Comparison of ENCODE assay signal across 25 cellular contexts in genomic region chr2:127475788-127476187, GRCh38. TPM values are rescaled to one million over a fixed set of nuclear protein-coding genes. Genes with fewer than 3 reads are reported as not detected.
DNase-seq lines count a peak whose midpoint lies in the region; ATAC-seq, FAIRE-seq and TF ChIP-seq lines count a peak whose summit lies in the region.
"Had no signal": no experiment of that assay in that cellular context is flagged by ENCODE, and none has a peak within 500 bp of the region (broad histone marks: within the 10 kb centered on the region; RNA-seq: fewer than 3 reads in every experiment).

No MANE protein-coding gene starts in this region.

- no peaks in the 10 kb centered on the region for H3K27me3 Mint-ChIP-seq in activated T-cell treated with anti-CD3 and anti-CD28 coated beads, Interleukin-2, amount 50 U/mL, for 72 hours (ENCODE audit: low read depth)
- no peaks in the 10 kb centered on the region for H3K27me3 Mint-ChIP-seq in activated T-helper 1 cell treated with anti-CD3 and anti-CD28 coated beads, Interleukin-12 subunit alpha, Interleukin-12 subunit beta, Interleukin-2, Interleukin-4 antibody, amounts not matched to agents 30 ng/mL and 10 ng/mL and 1 ng/mL, durations not matched to agents 14 hours and 24 hours and 36 hours (ENCODE audit: insufficient read depth)
- H3K27me3 Mint-ChIP-seq: CD4-positive, alpha-beta memory T cell; CD4-positive, CD25-positive, alpha-beta regulatory T cell had no signal

- CTCF ChIA-PET in endothelial cell of umbilical vein (lab: Charles Lee) = interaction anchor here (1.2 to 1.4 kb wide), 2 partner anchors 136 to 151 kb away, joined by 3 to 6 read pairs; no protein-coding TSS in a partner anchor

- H3K79me2 ChIP-seq in endothelial cell of umbilical vein (ENCODE audit: control insufficient read depth, insufficient read depth, low read length) = no peaks in the 10 kb centered on the region

- DNase-seq in activated T-cell treated with anti-CD3 and anti-CD28 coated beads, Interleukin-2, amount 50 U/mL, for 72 hours = no peak
- no peak for DNase-seq in activated T-cell treated with anti-CD3 and anti-CD28 coated beads, Interleukin-2, amount 50 U/mL, for 48 hours
- no peak for DNase-seq in GM12892 (ENCODE audit: insufficient read length)
- no peak for DNase-seq in activated T-helper 1 cell treated with anti-CD3 and anti-CD28 coated beads, Interleukin-12 subunit alpha, Interleukin-12 subunit beta, Interleukin-2, Interleukin-4 antibody, amounts not matched to agents 30 ng/mL and 10 ng/mL and 1 ng/mL, durations not matched to agents 14 hours and 24 hours and 36 hours (ENCODE audit: low spot score)
- no peak for DNase-seq in endothelial cell of umbilical vein (ENCODE audit: low read depth, low spot score)
- no peak for DNase-seq in kidney
- DNase-seq in OCI-M2 (lab: John Stamatoyannopoulos, UW; ENCODE audit: unreplicated experiment) = no peak
- DNase-seq in stimulated activated CD8-positive, alpha-beta memory T cell treated with anti-CD3 and anti-CD28 coated beads, Interleukin-4, amount 100 ng/mL, for 48 hours = no peak
- DNase-seq: ACHN; BE2C; C1 segment of cervical spinal cord; CD4-positive, alpha-beta memory T cell; CD4-positive, CD25-positive, alpha-beta regulatory T cell; CD8-positive, alpha-beta memory T cell; COR-L47; DMS79 treated with DMSO at 0.1 percent for 48 hours; GF-D8 had no signal

- TF ChIP-seq CTCF in endothelial cell of umbilical vein (IDR thresholded peaks at IDR 0.05; ENCODE audit: extremely low read depth in 1 of 2, insufficient read depth in 1 of 2, low read depth in 1 of 2, low read length in 2 of 2) (no peak), kidney (IDR thresholded peaks at IDR 0.05; ENCODE audit: borderline replicate concordance, extremely low read depth, insufficient read depth) (no peak)

- TF ChIP-seq POLR2A in GM12892 (IDR thresholded peaks at IDR 0.05; ENCODE audit: low read depth, low read length) (no peak), endothelial cell of umbilical vein (IDR thresholded peaks at IDR 0.05; ENCODE audit: low read depth, low read length) (no peak)

- H3K4me3 ChIP-seq in endothelial cell of umbilical vein (replicated peaks in 1 of 3; ENCODE audit: insufficient read depth in 1 of 3, low read depth in 1 of 3, low read length in 3 of 3) (no peak overlapping the region), kidney (ENCODE audit: low read length in 2 of 2) (no peak overlapping the region)
- H3K4me3 ChIP-seq: A549, BLaER1 had no signal

- H3K27ac ChIP-seq in endothelial cell of umbilical vein (ENCODE audit: insufficient read depth, low read depth, low read length) (no peak overlapping the region), kidney (ENCODE audit: low read depth in 2 of 2, low read length in 2 of 2) (no peak overlapping the region)
- H3K27ac ChIP-seq: 22Rv1, A549, BLaER1 had no signal

- H3K9ac ChIP-seq in endothelial cell of umbilical vein (replicated peaks; ENCODE audit: extremely low read depth, insufficient read depth, low read length) (no peak overlapping the region), kidney (ENCODE audit: low read length in 2 of 2) (no peak overlapping the region)
- H3K9ac ChIP-seq: BLaER1 had no signal

- intact Hi-C loops in activated T-helper 1 cell treated with anti-CD3 and anti-CD28 coated beads, Interleukin-12 subunit alpha, Interleukin-12 subunit beta, Interleukin-2, Interleukin-4 antibody, amounts not matched to agents 30 ng/mL and 10 ng/mL and 1 ng/mL, durations not matched to agents 14 hours and 24 hours and 36 hours (cut with micrococcal nuclease) = loop anchor here (10.0 kb wide), 1 partner anchor 391 kb away; no protein-coding TSS in a partner anchor
- intact Hi-C loops in endothelial cell of umbilical vein (cut with micrococcal nuclease) = no loop called here
- intact Hi-C loops in kidney (cut with DNase I) = loop anchor here (5.0 kb wide), 1 partner anchor 153 kb away; no protein-coding TSS in a partner anchor

- no peaks in the 10 kb centered on the region for H3K4me1 ChIP-seq in endothelial cell of umbilical vein (ENCODE audit: control insufficient read depth, extremely low read depth, insufficient read depth, low read length)
- no peaks in the 10 kb centered on the region for H3K4me1 ChIP-seq in kidney (ENCODE audit: control insufficient read depth in 1 of 2, insufficient read depth in 1 of 2, low read depth in 1 of 2, low read length in 2 of 2)
- H3K4me1 ChIP-seq: BE2C, BLaER1 had no signal

- dilution Hi-C loops in endothelial cell of umbilical vein (cut with MboI; ENCODE audit: extremely low pct_ligation_motif_present, low sequenced_read_pairs) = no loop called here

- H3K36me3 Mint-ChIP-seq in activated T-cell treated with anti-CD3 and anti-CD28 coated beads, Interleukin-2, amount 50 U/mL, for 72 hours (ENCODE audit: insufficient read depth in 2 of 2) = peaks cover 11 to 15% of the 10 kb centered on the region in 2 donors
- peaks cover 15% of the 10 kb centered on the region for H3K36me3 Mint-ChIP-seq in activated T-helper 1 cell treated with anti-CD3 and anti-CD28 coated beads, Interleukin-12 subunit alpha, Interleukin-12 subunit beta, Interleukin-2, Interleukin-4 antibody, amounts not matched to agents 30 ng/mL and 10 ng/mL and 1 ng/mL, durations not matched to agents 14 hours and 24 hours and 36 hours (ENCODE audit: low read depth)

- peak overlapping the region; percentile 47 for H3K27ac Mint-ChIP-seq in activated T-cell treated with anti-CD3 and anti-CD28 coated beads, Interleukin-2, amount 50 U/mL, for 72 hours
- H3K27ac Mint-ChIP-seq in activated T-helper 1 cell treated with anti-CD3 and anti-CD28 coated beads, Interleukin-12 subunit alpha, Interleukin-12 subunit beta, Interleukin-2, Interleukin-4 antibody, amounts not matched to agents 30 ng/mL and 10 ng/mL and 1 ng/mL, durations not matched to agents 14 hours and 24 hours and 36 hours = peak overlapping the region; percentile 15
- H3K27ac Mint-ChIP-seq: CD14-positive monocyte; CD4-positive, alpha-beta memory T cell had no signal

- H3K4me2 ChIP-seq in endothelial cell of umbilical vein (ENCODE audit: insufficient read depth, low read length) = no peak overlapping the region
- H3K4me2 ChIP-seq: A549, BLaER1 had no signal

- no peak for ATAC-seq in activated T-cell treated with anti-CD3 and anti-CD28 coated beads, Interleukin-2, amount 50 U/mL, for 72 hours (replicated peaks in 1 of 2)
- ATAC-seq: A549 had no signal

- no peak overlapping the region for H3K4me3 Mint-ChIP-seq in activated T-cell treated with anti-CD3 and anti-CD28 coated beads, Interleukin-2, amount 50 U/mL, for 72 hours
- H3K4me3 Mint-ChIP-seq in activated T-helper 1 cell treated with anti-CD3 and anti-CD28 coated beads, Interleukin-12 subunit alpha, Interleukin-12 subunit beta, Interleukin-2, Interleukin-4 antibody, amounts not matched to agents 30 ng/mL and 10 ng/mL and 1 ng/mL, durations not matched to agents 14 hours and 24 hours and 36 hours = no peak overlapping the region
- H3K4me3 Mint-ChIP-seq: CD14-positive monocyte; CD4-positive, alpha-beta memory T cell; CD4-positive, CD25-positive, alpha-beta regulatory T cell; CD8-positive, alpha-beta memory T cell had no signal

- POLR2A ChIA-PET in endothelial cell of umbilical vein (lab: Charles Lee) = no interaction called here

- H2AFZ ChIP-seq in endothelial cell of umbilical vein (ENCODE audit: low read depth, low read length) = no peak overlapping the region

- H3K9me3 ChIP-seq in endothelial cell of umbilical vein (replicated peaks; ENCODE audit: control insufficient read depth, insufficient read depth, low read length) (no peaks in the 10 kb centered on the region), kidney (ENCODE audit: control insufficient read depth in 1 of 2, low read length in 2 of 2) (peaks cover 0 to 6% of the 10 kb centered on the region in 2 donors)
- H3K9me3 ChIP-seq: BE2C had no signal

- H4K20me1 ChIP-seq in endothelial cell of umbilical vein (replicated peaks; ENCODE audit: control insufficient read depth, extremely low read depth, insufficient read depth, low read length) = no peaks in the 10 kb centered on the region

- H3K36me3 ChIP-seq in endothelial cell of umbilical vein (ENCODE audit: control insufficient read depth in 2 of 2, extremely low read depth in 1 of 2, insufficient read depth in 2 of 2, low read length in 2 of 2) = peaks cover under 1 to 2% of the 10 kb centered on the region in 2 experiments
- H3K36me3 ChIP-seq in kidney (ENCODE audit: control insufficient read depth in 1 of 2, insufficient read depth in 2 of 2, low read length in 2 of 2) = peaks cover 0 to under 1% of the 10 kb centered on the region in 2 donors
- H3K36me3 ChIP-seq: BE2C had no signal

- no peaks in the 10 kb centered on the region for H3K9me1 ChIP-seq in endothelial cell of umbilical vein (replicated peaks; ENCODE audit: control insufficient read depth, extremely low read depth, insufficient read depth, low read length)

- peaks cover 7 to 8% of the 10 kb centered on the region in 2 donors for H3K9me3 Mint-ChIP-seq in activated T-cell treated with anti-CD3 and anti-CD28 coated beads, Interleukin-2, amount 50 U/mL, for 72 hours
- peaks cover 8% of the 10 kb centered on the region for H3K9me3 Mint-ChIP-seq in activated T-helper 1 cell treated with anti-CD3 and anti-CD28 coated beads, Interleukin-12 subunit alpha, Interleukin-12 subunit beta, Interleukin-2, Interleukin-4 antibody, amounts not matched to agents 30 ng/mL and 10 ng/mL and 1 ng/mL, durations not matched to agents 14 hours and 24 hours and 36 hours

- H3K27me3 ChIP-seq in endothelial cell of umbilical vein (ENCODE audit: control insufficient read depth in 2 of 2, insufficient read depth in 2 of 2, low read length in 2 of 2) = no peaks in the 10 kb centered on the region
- H3K27me3 ChIP-seq: BE2C, BLaER1 had no signal

- no peaks in the 10 kb centered on the region for H3K4me1 Mint-ChIP-seq in activated T-cell treated with anti-CD3 and anti-CD28 coated beads, Interleukin-2, amount 50 U/mL, for 72 hours (ENCODE audit: low read depth)
- H3K4me1 Mint-ChIP-seq in activated T-helper 1 cell treated with anti-CD3 and anti-CD28 coated beads, Interleukin-12 subunit alpha, Interleukin-12 subunit beta, Interleukin-2, Interleukin-4 antibody, amounts not matched to agents 30 ng/mL and 10 ng/mL and 1 ng/mL, durations not matched to agents 14 hours and 24 hours and 36 hours (ENCODE audit: low read depth) = no peaks in the 10 kb centered on the region
- H3K4me1 Mint-ChIP-seq: CD14-positive monocyte; CD8-positive, alpha-beta memory T cell had no signal

- TSS peak; percentile 1 for BruUV-seq in endothelial cell of umbilical vein (replicated peaks; lab: Mats Ljungman, UMichigan)

- peak; percentile 53 for FAIRE-seq in GM12892 (lab: Jason Lieb, UNC)
- FAIRE-seq in endothelial cell of umbilical vein (lab: Jason Lieb, UNC) = no peak
- no peak for FAIRE-seq in kidney (lab: Jason Lieb, UNC)
- FAIRE-seq: A549, G401.6, GM12891, GM18507 had no signal

RNA-seq across cellular contexts. Expression of gene IWS1, which starts 50.5 kb away (rescaled TPM):
- 10 to 100 TPM; 39.0 to 43.6 TPM for total RNA-seq in activated T-cell treated with anti-CD3 and anti-CD28 coated beads, Interleukin-2, amount 50 U/mL, for 72 hours
- 42.4 TPM for polyA plus RNA-seq in GM12892 (2012; ENCODE audit: missing spikeins)
- 52.3 and 57.6 TPM in 2 replicates for total RNA-seq in activated T-helper 1 cell treated with anti-CD3 and anti-CD28 coated beads, Interleukin-12 subunit alpha, Interleukin-12 subunit beta, Interleukin-2, Interleukin-4 antibody, amounts not matched to agents 30 ng/mL and 10 ng/mL and 1 ng/mL, durations not matched to agents 14 hours and 24 hours and 36 hours
- 44.9 and 51.0 TPM in 2 replicates for total RNA-seq in endothelial cell of umbilical vein
- polyA plus RNA-seq in endothelial cell of umbilical vein = 10.4 and 14.7 TPM in 2 replicates
- 30.2 and 32.8 TPM in 2 replicates for polyA plus RNA-seq in endothelial cell of umbilical vein (2011; cell fraction: cytosol; rRNA removed)
- polyA plus RNA-seq in endothelial cell of umbilical vein (2011; cell fraction: nucleus; rRNA removed) = 37.0 and 49.6 TPM in 2 replicates
- polyA plus RNA-seq in endothelial cell of umbilical vein (2012) = 49.2 and 59.4 TPM in 2 replicates
- 15.6 and 16.1 TPM in 2 replicates for polyA minus RNA-seq in endothelial cell of umbilical vein
- 20.5 TPM for polyA minus RNA-seq in endothelial cell of umbilical vein (2011; cell fraction: cytosol; rRNA and poly(A)+ RNA removed)
- polyA minus RNA-seq in endothelial cell of umbilical vein (2011; cell fraction: nucleus; rRNA and poly(A)+ RNA removed) = 21.5 and 26.4 TPM in 2 replicates
- 35.8 TPM for total RNA-seq in kidney
- 29.8 TPM for polyA plus RNA-seq in kidney (ENCODE audit: insufficient read depth, low read depth, low replicate concordance)

RNA-seq across cellular contexts. Expression of gene PROC, which starts 57.6 kb away (rescaled TPM):
- total RNA-seq in activated T-cell treated with anti-CD3 and anti-CD28 coated beads, Interleukin-2, amount 50 U/mL, for 72 hours = under 1 TPM in 1 of 2 donors, not detected in 1; 0.42 TPM
- not detected for polyA plus RNA-seq in GM12892 (2012; ENCODE audit: missing spikeins)
- total RNA-seq in activated T-helper 1 cell treated with anti-CD3 and anti-CD28 coated beads, Interleukin-12 subunit alpha, Interleukin-12 subunit beta, Interleukin-2, Interleukin-4 antibody, amounts not matched to agents 30 ng/mL and 10 ng/mL and 1 ng/mL, durations not matched to agents 14 hours and 24 hours and 36 hours = 0.29 TPM in 2 replicates
- total RNA-seq in endothelial cell of umbilical vein (not detected in 2 replicates), kidney (5.9 TPM)
- polyA plus RNA-seq in endothelial cell of umbilical vein (0.06 TPM in 1 of 2 replicates, not detected in the other), kidney (ENCODE audit: insufficient read depth, low read depth, low replicate concordance) (51.0 TPM)
- not detected in 2 replicates for polyA plus RNA-seq in endothelial cell of umbilical vein (2011; cell fraction: cytosol; rRNA removed)
- polyA plus RNA-seq in endothelial cell of umbilical vein (2011; cell fraction: nucleus; rRNA removed) = 0.18 TPM in 1 of 2 replicates, not detected in the other
- polyA plus RNA-seq in endothelial cell of umbilical vein (2012) = 0.13 TPM in 1 of 2 replicates, not detected in the other
- polyA minus RNA-seq in endothelial cell of umbilical vein = not detected in 2 replicates
- not detected for polyA minus RNA-seq in endothelial cell of umbilical vein (2011; cell fraction: cytosol; rRNA and poly(A)+ RNA removed)
- not detected in 2 replicates for polyA minus RNA-seq in endothelial cell of umbilical vein (2011; cell fraction: nucleus; rRNA and poly(A)+ RNA removed)
- total RNA-seq: CD4-positive, alpha-beta memory T cell; CD4-positive, CD25-positive, alpha-beta regulatory T cell had no signal
- polyA plus RNA-seq: AG04450; CD14-positive monocyte; CD4-positive, alpha-beta memory T cell; CD8-positive, alpha-beta memory T cell had no signal

RNA-seq across cellular contexts. Expression of gene MYO7B, which starts 59.7 kb away (rescaled TPM):
- under 1 TPM; 0.50 to 0.79 TPM for total RNA-seq in activated T-cell treated with anti-CD3 and anti-CD28 coated beads, Interleukin-2, amount 50 U/mL, for 72 hours
- polyA plus RNA-seq in GM12892 (2012; ENCODE audit: missing spikeins) = 1.2 TPM
- 0.10 and 0.12 TPM in 2 replicates for total RNA-seq in activated T-helper 1 cell treated with anti-CD3 and anti-CD28 coated beads, Interleukin-12 subunit alpha, Interleukin-12 subunit beta, Interleukin-2, Interleukin-4 antibody, amounts not matched to agents 30 ng/mL and 10 ng/mL and 1 ng/mL, durations not matched to agents 14 hours and 24 hours and 36 hours
- 0.09 TPM in 1 of 2 replicates, not detected in the other for total RNA-seq in endothelial cell of umbilical vein
- 0.17 and 0.18 TPM in 2 replicates for polyA plus RNA-seq in endothelial cell of umbilical vein
- 0.17 and 0.28 TPM in 2 replicates for polyA plus RNA-seq in endothelial cell of umbilical vein (2011; cell fraction: cytosol; rRNA removed)
- polyA plus RNA-seq in endothelial cell of umbilical vein (2011; cell fraction: nucleus; rRNA removed) = 0.20 and 0.45 TPM in 2 replicates
- polyA plus RNA-seq in endothelial cell of umbilical vein (2012) = 0.11 and 0.29 TPM in 2 replicates
- 0.13 and 0.34 TPM in 2 replicates for polyA minus RNA-seq in endothelial cell of umbilical vein
- not detected for polyA minus RNA-seq in endothelial cell of umbilical vein (2011; cell fraction: cytosol; rRNA and poly(A)+ RNA removed)
- polyA minus RNA-seq in endothelial cell of umbilical vein (2011; cell fraction: nucleus; rRNA and poly(A)+ RNA removed) = 0.19 and 0.29 TPM in 2 replicates
- 11.0 TPM for total RNA-seq in kidney
- 22.2 TPM for polyA plus RNA-seq in kidney (ENCODE audit: insufficient read depth, low read depth, low replicate concordance)
- total RNA-seq: CD4-positive, alpha-beta memory T cell; CD4-positive, CD25-positive, alpha-beta regulatory T cell; CD8-positive, alpha-beta memory T cell had no signal
- polyA plus RNA-seq: CD4-positive, alpha-beta memory T cell; CD8-positive, alpha-beta memory T cell had no signal
